16 cellular contexts compared by ENCODE assay signal in the genomic region with DNA sequence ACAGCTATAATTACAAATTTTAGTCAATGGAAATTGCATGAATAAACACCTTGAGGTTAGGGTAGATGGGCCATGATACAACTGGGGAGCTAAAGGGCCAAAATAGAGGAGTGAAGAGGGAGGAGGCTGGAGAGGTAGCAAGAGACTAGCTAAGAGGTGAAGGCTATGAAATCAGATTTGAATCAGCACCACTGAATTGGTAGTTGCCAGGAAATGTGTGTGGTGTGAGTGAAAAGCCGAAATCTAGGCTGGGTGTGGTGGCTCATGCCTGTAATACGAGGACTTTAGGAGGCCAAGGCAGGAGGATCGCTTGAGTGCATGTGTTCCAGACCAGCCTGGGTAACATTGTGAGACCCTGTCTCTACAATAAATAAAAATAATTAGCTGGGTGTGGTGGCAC. TPM values are rescaled to one million over a fixed set of nuclear protein-coding genes. Genes with fewer than 3 reads are reported as not detected.
DNase-seq lines count a peak whose midpoint lies in the region; ATAC-seq and TF ChIP-seq lines count a peak whose summit lies in the region.
"Had no signal": no experiment of that assay in that cellular context is flagged by ENCODE, and none has a peak within 500 bp of the region (broad histone marks: within the 10 kb centered on the region; RNA-seq: fewer than 3 reads in every experiment).

No MANE protein-coding gene starts in this region.

- peak; percentile 70 for ATAC-seq in activated naive CD8-positive, alpha-beta T cell treated with anti-CD3 and anti-CD28 coated beads, Interleukin-2, amount 50 U/mL, for 24 hours
- ATAC-seq in stimulated activated effector memory CD8-positive, alpha-beta T cell treated with anti-CD3 and anti-CD28 coated beads, Interleukin-12 subunit alpha, Interleukin-12 subunit beta, amount 100 ng/mL, for 72 hours, result peak; percentile 98
- ATAC-seq in GM21723 (IDR thresholded peaks at IDR 0.05; ENCODE audit: unreplicated experiment), result no peak
- ATAC-seq: Right ventricle myocardium inferior had no signal

- H3K27me3 ChIP-seq in brain microvascular endothelial cell (replicated peaks), result no peaks in the 10 kb centered on the region
- H3K27me3 ChIP-seq: colonic mucosa, ovary, upper lobe of left lung had no signal

- H3K27me3 Mint-ChIP-seq in activated T-cell treated with anti-CD3 and anti-CD28 coated beads, Interleukin-2, amount 50 U/mL, for 24 hours, result no peaks in the 10 kb centered on the region
- no peaks in the 10 kb centered on the region for H3K27me3 Mint-ChIP-seq in IgD-negative memory B cell
- H3K27me3 Mint-ChIP-seq in activated naive CD8-positive, alpha-beta T cell treated with anti-CD3 and anti-CD28 coated beads, Interleukin-2, amount 50 U/mL, for 24 hours, result no peaks in the 10 kb centered on the region

- no peak overlapping the region for H3K27ac ChIP-seq in brain microvascular endothelial cell
- H3K27ac ChIP-seq: colonic mucosa had no signal

- no peak for DNase-seq in activated T-cell treated with anti-CD3 and anti-CD28 coated beads, Interleukin-2, amount 50 U/mL, for 24 hours
- no peak for DNase-seq in activated T-cell treated with anti-CD3 and anti-CD28 coated beads, Interleukin-2, amount 50 U/mL, for 1 hour
- no peak for DNase-seq in activated naive CD8-positive, alpha-beta T cell treated with anti-CD3 and anti-CD28 coated beads, Interleukin-2, amount 50 U/mL, for 24 hours
- peak in 1 of 2 donors; percentile 65 for DNase-seq in stimulated activated effector memory CD8-positive, alpha-beta T cell treated with anti-CD3 and anti-CD28 coated beads, Interleukin-12 subunit alpha, Interleukin-12 subunit beta, amount 100 ng/mL, for 72 hours (ENCODE audit: low spot score in 2 of 2)
- no peak for DNase-seq in NCI-H187 treated with DMSO at 0.1 percent for 48 hours (lab: John Stamatoyannopoulos, UW)
- no peak for DNase-seq in brain microvascular endothelial cell
- DNase-seq: activated effector memory CD4-positive, alpha-beta T cell treated with anti-CD3 and anti-CD28 coated beads, Interleukin-2, amount 50 U/mL, for 16 hours; colonic mucosa; DMS 273 treated with DMSO at 0.1 percent for 48 hours; NCI-H1694 treated with DMSO at 0.1 percent for 48 hours; NCI-H774; ovary; upper lobe of left lung had no signal

- peak overlapping the region; percentile 21 for H3K4me3 Mint-ChIP-seq in activated T-cell treated with anti-CD3 and anti-CD28 coated beads, Interleukin-2, amount 50 U/mL, for 24 hours
- peak overlapping the region in 2 of 4 donors; percentile 28 to 79 for H3K4me3 Mint-ChIP-seq in IgD-negative memory B cell
- H3K4me3 Mint-ChIP-seq in activated naive CD8-positive, alpha-beta T cell treated with anti-CD3 and anti-CD28 coated beads, Interleukin-2, amount 50 U/mL, for 24 hours, result no peak overlapping the region
- H3K4me3 Mint-ChIP-seq in stimulated activated effector memory CD8-positive, alpha-beta T cell treated with anti-CD3 and anti-CD28 coated beads, Interleukin-12 subunit alpha, Interleukin-12 subunit beta, amount 100 ng/mL, for 72 hours, result peak overlapping the region; percentile 31

- H3K36me3 ChIP-seq in brain microvascular endothelial cell (replicated peaks), result peaks cover 8% of the 10 kb centered on the region
- H3K36me3 ChIP-seq: colonic mucosa, ovary had no signal

- in situ Hi-C loops in brain microvascular endothelial cell (cut with HindIII; ENCODE audit: low pct_ligation_motif_present, low sequenced_read_pairs), result no loop called here

- no peak overlapping the region for H3K4me3 ChIP-seq in brain microvascular endothelial cell (ENCODE audit: low read depth, low read length)
- H3K4me3 ChIP-seq: colonic mucosa, ovary, upper lobe of left lung had no signal

- no peaks in the 10 kb centered on the region for H3K9me3 Mint-ChIP-seq in activated T-cell treated with anti-CD3 and anti-CD28 coated beads, Interleukin-2, amount 50 U/mL, for 24 hours
- H3K9me3 Mint-ChIP-seq in IgD-negative memory B cell, result no peaks in the 10 kb centered on the region
- H3K9me3 Mint-ChIP-seq in activated naive CD8-positive, alpha-beta T cell treated with anti-CD3 and anti-CD28 coated beads, Interleukin-2, amount 50 U/mL, for 24 hours, result no peaks in the 10 kb centered on the region
- no peaks in the 10 kb centered on the region for H3K9me3 Mint-ChIP-seq in stimulated activated effector memory CD8-positive, alpha-beta T cell treated with anti-CD3 and anti-CD28 coated beads, Interleukin-12 subunit alpha, Interleukin-12 subunit beta, amount 100 ng/mL, for 72 hours

- peaks cover 65% of the 10 kb centered on the region for H3K36me3 Mint-ChIP-seq in activated T-cell treated with anti-CD3 and anti-CD28 coated beads, Interleukin-2, amount 50 U/mL, for 24 hours (ENCODE audit: low read depth)
- H3K36me3 Mint-ChIP-seq in IgD-negative memory B cell, result peaks cover 5% of the 10 kb centered on the region
- peaks cover 36% of the 10 kb centered on the region for H3K36me3 Mint-ChIP-seq in activated naive CD8-positive, alpha-beta T cell treated with anti-CD3 and anti-CD28 coated beads, Interleukin-2, amount 50 U/mL, for 24 hours (ENCODE audit: low read depth)
- peaks cover 46% of the 10 kb centered on the region for H3K36me3 Mint-ChIP-seq in stimulated activated effector memory CD8-positive, alpha-beta T cell treated with anti-CD3 and anti-CD28 coated beads, Interleukin-12 subunit alpha, Interleukin-12 subunit beta, amount 100 ng/mL, for 72 hours

- H3K4me1 Mint-ChIP-seq in activated T-cell treated with anti-CD3 and anti-CD28 coated beads, Interleukin-2, amount 50 U/mL, for 24 hours (ENCODE audit: low read depth), result peaks cover 87% of the 10 kb centered on the region
- peaks cover 57 to 69% (median 60%) of the 10 kb centered on the region in 3 donors for H3K4me1 Mint-ChIP-seq in IgD-negative memory B cell
- H3K4me1 Mint-ChIP-seq in activated naive CD8-positive, alpha-beta T cell treated with anti-CD3 and anti-CD28 coated beads, Interleukin-2, amount 50 U/mL, for 24 hours, result peaks cover 91% of the 10 kb centered on the region
- peaks cover 74% of the 10 kb centered on the region for H3K4me1 Mint-ChIP-seq in stimulated activated effector memory CD8-positive, alpha-beta T cell treated with anti-CD3 and anti-CD28 coated beads, Interleukin-12 subunit alpha, Interleukin-12 subunit beta, amount 100 ng/mL, for 72 hours

- peak overlapping the region; percentile 90 for H3K27ac Mint-ChIP-seq in activated T-cell treated with anti-CD3 and anti-CD28 coated beads, Interleukin-2, amount 50 U/mL, for 24 hours
- peak overlapping the region; percentile 11 to 68 (median 36) for H3K27ac Mint-ChIP-seq in IgD-negative memory B cell
- peak overlapping the region; percentile 67 for H3K27ac Mint-ChIP-seq in activated naive CD8-positive, alpha-beta T cell treated with anti-CD3 and anti-CD28 coated beads, Interleukin-2, amount 50 U/mL, for 24 hours
- H3K27ac Mint-ChIP-seq in stimulated activated effector memory CD8-positive, alpha-beta T cell treated with anti-CD3 and anti-CD28 coated beads, Interleukin-12 subunit alpha, Interleukin-12 subunit beta, amount 100 ng/mL, for 72 hours, result peak overlapping the region; percentile 64

- no peak for TF ChIP-seq CTCF in brain microvascular endothelial cell (IDR thresholded peaks at IDR 0.05; ENCODE audit: low read depth, low read length, missing control alignments)

RNA-seq across cellular contexts. Expression of gene YY1, which starts 22.7 kb away (rescaled TPM):
- 17.7 TPM for polyA plus RNA-seq in IgD-negative memory B cell

RNA-seq across cellular contexts. Expression of gene SLC25A29, which starts 44.6 kb away (rescaled TPM):
- 3.4 TPM for polyA plus RNA-seq in IgD-negative memory B cell

Comparison
In these comparisons a context has a peak if more than half of its experiments do, and no peak if none do; other contexts are left out.
1. H3K27ac Mint-ChIP-seq: peak in every context shown above with its lines; median percentile 90 in activated T-cell treated with anti-CD3 and anti-CD28 coated beads, Interleukin-2, amount 50 U/mL, for 24 hours; 67 in activated naive CD8-positive, alpha-beta T cell treated with anti-CD3 and anti-CD28 coated beads, Interleukin-2, amount 50 U/mL, for 24 hours; 64 in stimulated activated effector memory CD8-positive, alpha-beta T cell treated with anti-CD3 and anti-CD28 coated beads, Interleukin-12 subunit alpha, Interleukin-12 subunit beta, amount 100 ng/mL, for 72 hours; 36 in IgD-negative memory B cell.